Comparison of ENCODE assay signal across 1 cellular context in the genomic region with DNA sequence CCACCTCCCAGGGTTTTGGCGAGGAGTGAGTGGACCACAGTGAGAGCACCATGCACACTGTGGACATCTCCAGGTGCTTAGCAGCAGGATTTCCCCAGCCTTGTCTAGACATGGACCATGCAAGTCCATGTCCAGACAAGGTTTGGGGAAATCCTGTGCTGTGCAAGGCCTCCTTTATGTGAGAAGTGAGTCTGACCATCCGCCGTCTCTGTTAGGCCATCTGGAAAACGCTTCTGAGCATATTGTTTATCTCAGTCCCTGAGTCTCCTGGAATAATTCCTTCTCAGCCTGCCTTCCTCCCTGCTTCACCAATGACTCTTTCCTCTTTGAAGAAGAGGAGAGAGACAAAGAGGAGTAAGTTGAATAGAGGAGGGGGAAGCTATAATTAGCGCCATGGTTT.
TF ChIP-seq lines count a peak whose summit lies in the region.

No MANE protein-coding gene starts in this region.

TF ChIP-seq in K562, 482 proteins besides CTCF, POLR2A, EP300 and RAD21 (continued from another document):
- TF ChIP-seq KLF13 (tag; IDR thresholded peaks at IDR 0.05; ENCODE audit: borderline replicate concordance, low read depth) (0 out of 2 replicates have a peak, but pooled peaks have one; percentile 17), ZNF778 (CRISPR knock-in tag; IDR thresholded peaks at IDR 0.05) (no peak), CHD1 (IDR thresholded peaks at IDR 0.05; ENCODE audit: low read length) (peak; percentile 22), KDM4B (IDR thresholded peaks at IDR 0.05; ENCODE audit: borderline replicate concordance in 2 of 2, low read depth in 1 of 2) (no peak)
- TF ChIP-seq, protein P1, sequence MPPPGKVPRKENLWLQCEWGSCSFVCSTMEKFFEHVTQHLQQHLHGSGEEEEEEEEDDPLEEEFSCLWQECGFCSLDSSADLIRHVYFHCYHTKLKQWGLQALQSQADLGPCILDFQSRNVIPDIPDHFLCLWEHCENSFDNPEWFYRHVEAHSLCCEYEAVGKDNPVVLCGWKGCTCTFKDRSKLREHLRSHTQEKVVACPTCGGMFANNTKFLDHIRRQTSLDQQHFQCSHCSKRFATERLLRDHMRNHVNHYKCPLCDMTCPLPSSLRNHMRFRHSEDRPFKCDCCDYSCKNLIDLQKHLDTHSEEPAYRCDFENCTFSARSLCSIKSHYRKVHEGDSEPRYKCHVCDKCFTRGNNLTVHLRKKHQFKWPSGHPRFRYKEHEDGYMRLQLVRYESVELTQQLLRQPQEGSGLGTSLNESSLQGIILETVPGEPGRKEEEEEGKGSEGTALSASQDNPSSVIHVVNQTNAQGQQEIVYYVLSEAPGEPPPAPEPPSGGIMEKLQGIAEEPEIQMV (tag; conservative IDR thresholded peaks at IDR 0.05; ENCODE audit: low read depth): 0 out of 2 replicates have a peak, but pooled peaks have one; percentile 31
